ENCODE assay signal across 14 cellular contexts in genomic region chr1:145847827-145848226, GRCh38. TPM values are rescaled to one million over a fixed set of nuclear protein-coding genes. Genes with fewer than 3 reads are reported as not detected.
DNase-seq lines count a peak whose midpoint lies in the region; ATAC-seq and TF ChIP-seq lines count a peak whose summit lies in the region.
"Had no signal": no experiment of that assay in that cellular context is flagged by ENCODE, and none has a peak within 500 bp of the region (broad histone marks: within the 10 kb centered on the region; RNA-seq: fewer than 3 reads in every experiment).

No MANE protein-coding gene starts in this region.

- DNase-seq in natural killer cell, result no peak
- DNase-seq in natural killer cell treated with Interleukin-12 subunit alpha and Interleukin-12 subunit beta and Interleukin-15 and Interleukin-18, amount 100 ng/mL, for 72 hours (ENCODE audit: low spot score), result no peak
- no peak for DNase-seq in RWPE1 (ENCODE audit: low spot score)
- no peak for DNase-seq in middle frontal gyrus (ENCODE audit: extremely low spot score, low spot score)
- DNase-seq in left lobe of liver (ENCODE audit: low spot score), result no peak
- DNase-seq: DMS153, DMS79 treated with DMSO at 0.1 percent for 48 hours, EL, H9, IMR-90 had no signal

- H3K27ac ChIP-seq in RWPE1, result peak overlapping the region; percentile 66

- no peak for TF ChIP-seq CTCF in natural killer cell (IDR thresholded peaks at IDR 0.05)
- TF ChIP-seq CTCF in RWPE1 (conservative IDR thresholded peaks at IDR 0.05; ENCODE audit: low read depth), result no peak
- TF ChIP-seq CTCF in nephron (IDR thresholded peaks at IDR 0.05; ENCODE audit: unreplicated experiment in 3 of 3), result no peak

- intact Hi-C loops in natural killer cell (cut with micrococcal nuclease), result loop anchor here (5.0 kb wide), 2 partner anchors 114 to 129 kb away; partner anchors contain the start of genes ANKRD34A and POLR3GL

- H3K36me3 Mint-ChIP-seq in natural killer cell (no peaks in the 10 kb centered on the region), nephron (ENCODE audit: low read depth) (peaks cover 39% of the 10 kb centered on the region)
- peaks cover 4% of the 10 kb centered on the region for H3K36me3 Mint-ChIP-seq in natural killer cell treated with Interleukin-12 subunit alpha and Interleukin-12 subunit beta and Interleukin-15 and Interleukin-18, amount 100 ng/mL, for 72 hours

- no peaks in the 10 kb centered on the region for H3K27me3 Mint-ChIP-seq in natural killer cell (ENCODE audit: low read depth in 2 of 2)
- H3K27me3 Mint-ChIP-seq in natural killer cell treated with Interleukin-12 subunit alpha and Interleukin-12 subunit beta and Interleukin-15 and Interleukin-18, amount 100 ng/mL, for 72 hours, result no peaks in the 10 kb centered on the region
- no peaks in the 10 kb centered on the region for H3K27me3 Mint-ChIP-seq in nephron (ENCODE audit: low read depth)

- no peak for ATAC-seq in natural killer cell
- ATAC-seq in natural killer cell treated with Interleukin-12 subunit alpha and Interleukin-12 subunit beta and Interleukin-15 and Interleukin-18, amount 100 ng/mL, for 72 hours, result no peak
- ATAC-seq in left lobe of liver, result no peak
- no peak for ATAC-seq in HG02588 (IDR thresholded peaks at IDR 0.05; ENCODE audit: unreplicated experiment)
- ATAC-seq: GM23338 had no signal

- POLR2A ChIA-PET in RWPE1 (lab: Yijun Ruan, JAX; ENCODE audit: low non-redundant PET), result no interaction called here

- H3K9me3 Mint-ChIP-seq in natural killer cell, result no peaks in the 10 kb centered on the region
- H3K9me3 Mint-ChIP-seq in natural killer cell treated with Interleukin-12 subunit alpha and Interleukin-12 subunit beta and Interleukin-15 and Interleukin-18, amount 100 ng/mL, for 72 hours, result no peaks in the 10 kb centered on the region
- no peaks in the 10 kb centered on the region for H3K9me3 Mint-ChIP-seq in nephron
- H3K9me3 Mint-ChIP-seq: GM23338, H9 had no signal

- CTCF ChIA-PET in RWPE1 (lab: Yijun Ruan, JAX), result interaction anchor here (0.6 to 3.9 kb wide), 4 partner anchors 10 to 44 kb away, joined by 3 to 51 read pairs (median 20); partner anchors contain the start of gene PIAS3

- peak overlapping the region in 1 of 2 donors; percentile 27 for H3K27ac Mint-ChIP-seq in natural killer cell
- H3K27ac Mint-ChIP-seq in natural killer cell treated with Interleukin-12 subunit alpha and Interleukin-12 subunit beta and Interleukin-15 and Interleukin-18, amount 100 ng/mL, for 72 hours, result no peak overlapping the region
- peak overlapping the region in 1 of 3 experiments; percentile 43 for H3K27ac Mint-ChIP-seq in nephron
- H3K27ac Mint-ChIP-seq: GM23338, H9 had no signal

- H3K4me1 Mint-ChIP-seq in natural killer cell (no peaks in the 10 kb centered on the region), nephron (peaks cover 5% of the 10 kb centered on the region)
- H3K4me1 Mint-ChIP-seq in natural killer cell treated with Interleukin-12 subunit alpha and Interleukin-12 subunit beta and Interleukin-15 and Interleukin-18, amount 100 ng/mL, for 72 hours (ENCODE audit: low read depth in 2 of 2), result peaks cover 0 to 2% of the 10 kb centered on the region in 2 donors

- H3K4me3 Mint-ChIP-seq in natural killer cell, result peak overlapping the region; percentile 14
- no peak overlapping the region for H3K4me3 Mint-ChIP-seq in natural killer cell treated with Interleukin-12 subunit alpha and Interleukin-12 subunit beta and Interleukin-15 and Interleukin-18, amount 100 ng/mL, for 72 hours
- peak overlapping the region in 2 of 3 experiments; percentile 26 to 40 for H3K4me3 Mint-ChIP-seq in nephron
- H3K4me3 Mint-ChIP-seq: GM23338, H9 had no signal

RNA-seq across cellular contexts. Expression of gene NUDT17, which starts 2.4 kb away (rescaled TPM):
- total RNA-seq in natural killer cell (1 to 10 TPM; 3.3 to 4.9 (median 3.4) TPM), left lobe of liver (0.63 TPM)
- total RNA-seq in natural killer cell treated with Interleukin-12 subunit alpha and Interleukin-12 subunit beta and Interleukin-15 and Interleukin-18, amount 100 ng/mL, for 72 hours, result 1 to 10 TPM; 4.8 to 5.6 TPM

RNA-seq across cellular contexts. Expression of gene PIAS3, which starts 11.1 kb away (rescaled TPM):
- total RNA-seq in natural killer cell, result 10 to 100 TPM; 40.1 to 53.3 (median 51.0) TPM
- total RNA-seq in natural killer cell treated with Interleukin-12 subunit alpha and Interleukin-12 subunit beta and Interleukin-15 and Interleukin-18, amount 100 ng/mL, for 72 hours, result 10 to 100 TPM; 24.3 to 31.1 TPM
- total RNA-seq in left lobe of liver, result 6.2 TPM

RNA-seq across cellular contexts. Expression of gene POLR3C, which starts 23.8 kb away (rescaled TPM):
- total RNA-seq in natural killer cell (10 to 100 TPM; 26.4 to 37.2 (median 27.5) TPM), left lobe of liver (7.4 TPM)
- 10 to 100 TPM; 51.4 to 87.4 TPM for total RNA-seq in natural killer cell treated with Interleukin-12 subunit alpha and Interleukin-12 subunit beta and Interleukin-15 and Interleukin-18, amount 100 ng/mL, for 72 hours

RNA-seq across cellular contexts. Expression of gene RNF115, which starts 23.9 kb away (rescaled TPM):
- 10 to 100 TPM; 26.7 to 31.8 (median 30.8) TPM for total RNA-seq in natural killer cell
- 10 to 100 TPM; 22.9 to 36.0 TPM for total RNA-seq in natural killer cell treated with Interleukin-12 subunit alpha and Interleukin-12 subunit beta and Interleukin-15 and Interleukin-18, amount 100 ng/mL, for 72 hours
- total RNA-seq in left lobe of liver, result 4.9 TPM

RNA-seq across cellular contexts. Expression of gene ANKRD35, which starts 37.8 kb away (rescaled TPM):
- total RNA-seq in natural killer cell, result under 1 TPM; 0.14 to 0.23 (median 0.23) TPM
- total RNA-seq in natural killer cell treated with Interleukin-12 subunit alpha and Interleukin-12 subunit beta and Interleukin-15 and Interleukin-18, amount 100 ng/mL, for 72 hours, result under 1 TPM; 0.12 to 0.14 TPM
- 2.4 TPM for total RNA-seq in left lobe of liver
- total RNA-seq: A673 had no signal
